In genomic region chr20:49572857-49573256, GRCh38 we compare ENCODE assay signal across 14 cellular contexts. TPM values are rescaled to one million over a fixed set of nuclear protein-coding genes. Genes with fewer than 3 reads are reported as not detected.
A peak's percentile ranks its signal among the peaks of the same experiment; 100 is the strongest.
DNase-seq lines count a peak whose midpoint lies in the region; ATAC-seq, FAIRE-seq and TF ChIP-seq lines count a peak whose summit lies in the region.
"Had no signal": no experiment of that assay in that cellular context is flagged by ENCODE, and none has a peak within 500 bp of the region (broad histone marks: within the 10 kb centered on the region; RNA-seq: fewer than 3 reads in every experiment).

No MANE protein-coding gene starts in this region.

- no peaks in the 10 kb centered on the region for H3K9me2 ChIP-seq in GM23338 (ENCODE audit: insufficient read depth)
- H3K9me2 ChIP-seq: SK-N-SH had no signal

- H3K36me3 Mint-ChIP-seq in CD14-positive monocyte (no peaks in the 10 kb centered on the region), GM23338 (ENCODE audit: low read depth) (no peaks in the 10 kb centered on the region)
- H3K36me3 Mint-ChIP-seq in activated T-helper 2 cell treated with anti-CD3 and anti-CD28 coated beads, Interferon-gamma antibody, Interleukin-2, Interleukin-4, amounts not matched to agents 10 μg/mL and 5 μg/mL and 100 μg/mL, durations not matched to agents 14 hours and 24 hours and 36 hours (ENCODE audit: low read depth) = peaks cover 19% of the 10 kb centered on the region

- H3K27ac ChIP-seq in GM23338 (ENCODE audit: low read depth) (no peak overlapping the region), muscle layer of duodenum (ENCODE audit: low read length) (peak overlapping the region; percentile 46)
- H3K27ac ChIP-seq: colonic mucosa had no signal

- no peaks in the 10 kb centered on the region for H3K36me3 ChIP-seq in GM23338 (ENCODE audit: insufficient read depth)
- no peaks in the 10 kb centered on the region for H3K36me3 ChIP-seq in muscle layer of duodenum (ENCODE audit: control insufficient read depth in 1 of 2, insufficient read depth in 2 of 2, low read length in 2 of 2)
- H3K36me3 ChIP-seq: colonic mucosa had no signal

- no peaks in the 10 kb centered on the region for H4K20me1 ChIP-seq in GM23338 (replicated peaks; ENCODE audit: insufficient read depth)

- H3K9me3 Mint-ChIP-seq in CD14-positive monocyte = peaks cover 5 to 24% (median 9%) of the 10 kb centered on the region in 7 donors
- no peaks in the 10 kb centered on the region for H3K9me3 Mint-ChIP-seq in GM23338
- H3K9me3 Mint-ChIP-seq in activated T-helper 2 cell treated with anti-CD3 and anti-CD28 coated beads, Interferon-gamma antibody, Interleukin-2, Interleukin-4, amounts not matched to agents 10 μg/mL and 5 μg/mL and 100 μg/mL, durations not matched to agents 14 hours and 24 hours and 36 hours = peaks cover 9% of the 10 kb centered on the region

- peak overlapping the region; percentile 24; the same call in 1 of the 2 replicates for H3K4me2 ChIP-seq in GM23338
- H3K4me2 ChIP-seq: SK-N-SH had no signal

- H3K4me3 Mint-ChIP-seq in CD14-positive monocyte = peak overlapping the region; percentile 12 to 28
- no peak overlapping the region for H3K4me3 Mint-ChIP-seq in GM23338
- peak overlapping the region; percentile 40 for H3K4me3 Mint-ChIP-seq in activated T-helper 2 cell treated with anti-CD3 and anti-CD28 coated beads, Interferon-gamma antibody, Interleukin-2, Interleukin-4, amounts not matched to agents 10 μg/mL and 5 μg/mL and 100 μg/mL, durations not matched to agents 14 hours and 24 hours and 36 hours (ENCODE audit: low read depth)

- peak; percentile 38 for ATAC-seq in GM23338
- ATAC-seq: activated CD4-positive, CD25-positive, alpha-beta regulatory T cell treated with anti-CD3 and anti-CD28 coated beads, Interleukin-2, amount 50 U/mL, for 24 hours; mucosa of descending colon had no signal

- DNase-seq in CD14-positive monocyte (ENCODE audit: low spot score) (peak; percentile 4), GM23338 (ENCODE audit: low spot score) (peak; percentile 68), NCI-H187 (lab: John Stamatoyannopoulos, UW) (no peak), GM12892 (ENCODE audit: insufficient read length) (no peak), A172 (ENCODE audit: low spot score) (no peak)
- DNase-seq in activated T-helper 2 cell treated with anti-CD3 and anti-CD28 coated beads, Interferon-gamma antibody, Interleukin-2, Interleukin-4, amounts not matched to agents 10 μg/mL and 5 μg/mL and 100 μg/mL, durations not matched to agents 14 hours and 24 hours and 36 hours (ENCODE audit: low spot score) = no peak
- DNase-seq: colonic mucosa; mucosa of descending colon; NCI-H1417; NCI-H774; SK-N-SH; stimulated activated CD4-positive, alpha-beta T cell treated with anti-CD3 and anti-CD28 coated beads, Interleukin-4, amount 100 ng/mL, for 24 hours had no signal

- no peaks in the 10 kb centered on the region for H3K27me3 ChIP-seq in GM23338 (ENCODE audit: insufficient read depth)
- peaks cover 6% of the 10 kb centered on the region for H3K27me3 ChIP-seq in muscle layer of duodenum (ENCODE audit: low read depth, low read length)

- no peak for FAIRE-seq in GM12892 (lab: Jason Lieb, UNC)

- H3K4me3 ChIP-seq in GM23338 (no peak overlapping the region), muscle layer of duodenum (ENCODE audit: low read depth in 1 of 2, low read length in 2 of 2) (no peak overlapping the region)
- H3K4me3 ChIP-seq: colonic mucosa, mucosa of descending colon had no signal

- H3F3A ChIP-seq in GM23338 (replicated peaks; ENCODE audit: low read depth) = 0 out of 2 replicates have a peak, but pooled peaks cover 8% of the 10 kb centered on the region

- peaks cover 34 to 50% (median 46%) of the 10 kb centered on the region in 3 donors for H3K27me3 Mint-ChIP-seq in CD14-positive monocyte (ENCODE audit: low read depth in 3 of 3)
- peaks cover 16% of the 10 kb centered on the region for H3K27me3 Mint-ChIP-seq in GM23338 (ENCODE audit: insufficient read depth, low read depth, poor library complexity)
- peaks cover 4% of the 10 kb centered on the region for H3K27me3 Mint-ChIP-seq in activated T-helper 2 cell treated with anti-CD3 and anti-CD28 coated beads, Interferon-gamma antibody, Interleukin-2, Interleukin-4, amounts not matched to agents 10 μg/mL and 5 μg/mL and 100 μg/mL, durations not matched to agents 14 hours and 24 hours and 36 hours (ENCODE audit: low read depth)

- H3K4me1 ChIP-seq in GM23338 (ENCODE audit: insufficient read depth) = peaks cover 29% of the 10 kb centered on the region
- H3K4me1 ChIP-seq in muscle layer of duodenum (ENCODE audit: control insufficient read depth in 1 of 2, insufficient read depth in 2 of 2, low read length in 2 of 2) = peaks cover 0 to 18% of the 10 kb centered on the region in 2 donors
- H3K4me1 ChIP-seq: colonic mucosa had no signal

- H3K9me3 ChIP-seq in muscle layer of duodenum (ENCODE audit: control insufficient read depth in 1 of 2, low read length in 2 of 2) = no peaks in the 10 kb centered on the region
- H3K9me3 ChIP-seq: colonic mucosa, mucosa of descending colon, SK-N-SH had no signal

- TF ChIP-seq POLR2A in GM12892 (IDR thresholded peaks at IDR 0.05; ENCODE audit: low read depth, low read length) = no peak

- H3K79me2 ChIP-seq in GM23338 (replicated peaks; ENCODE audit: insufficient read depth) = no peaks in the 10 kb centered on the region

- H2AFZ ChIP-seq in GM23338 = peak overlapping the region; percentile 53

- H3K4me1 Mint-ChIP-seq in CD14-positive monocyte = peaks cover 8% of the 10 kb centered on the region
- peaks cover 35% of the 10 kb centered on the region for H3K4me1 Mint-ChIP-seq in GM23338
- peaks cover 47% of the 10 kb centered on the region for H3K4me1 Mint-ChIP-seq in activated T-helper 2 cell treated with anti-CD3 and anti-CD28 coated beads, Interferon-gamma antibody, Interleukin-2, Interleukin-4, amounts not matched to agents 10 μg/mL and 5 μg/mL and 100 μg/mL, durations not matched to agents 14 hours and 24 hours and 36 hours (ENCODE audit: low read depth)

- H3K27ac Mint-ChIP-seq in CD14-positive monocyte = peak overlapping the region in 1 of 7 donors; percentile 74
- H3K27ac Mint-ChIP-seq in GM23338 = 0 out of 2 replicates have a peak overlapping the region, but pooled peaks have one; percentile 22
- peak overlapping the region; percentile 78 for H3K27ac Mint-ChIP-seq in activated T-helper 2 cell treated with anti-CD3 and anti-CD28 coated beads, Interferon-gamma antibody, Interleukin-2, Interleukin-4, amounts not matched to agents 10 μg/mL and 5 μg/mL and 100 μg/mL, durations not matched to agents 14 hours and 24 hours and 36 hours

- intact Hi-C loops in CD14-positive monocyte (cut with micrococcal nuclease) = no loop called here
- intact Hi-C loops in activated T-helper 2 cell treated with anti-CD3 and anti-CD28 coated beads, Interferon-gamma antibody, Interleukin-2, Interleukin-4, amounts not matched to agents 10 μg/mL and 5 μg/mL and 100 μg/mL, durations not matched to agents 14 hours and 24 hours and 36 hours (cut with micrococcal nuclease) = no loop called here

- TF ChIP-seq CTCF in CD14-positive monocyte (IDR thresholded peaks at IDR 0.05) (no peak), GM23338 (conservative IDR thresholded peaks at IDR 0.05; ENCODE audit: low read depth in 2 of 2) (no peak)

TF ChIP-seq in GM23338, 12 proteins besides CTCF, POLR2A, EP300 and RAD21:
- no peak for TF ChIP-seq JUNB (IDR thresholded peaks at IDR 0.05; ENCODE audit: unreplicated experiment)

RNA-seq across cellular contexts. Expression of gene PTGIS, which starts 4.9 kb away (rescaled TPM):
- polyA plus RNA-seq in CD14-positive monocyte = not detected
- total RNA-seq in GM23338 (2014; rRNA removed; shearing (Covaris generic)) = 28.7 and 29.0 TPM in 2 replicates
- 6.6 and 7.5 TPM in 2 replicates for polyA plus RNA-seq in GM23338 (2016; fragmentation: Nextera tagmentation; extraction: Ambion mirVana)
- total RNA-seq in activated T-helper 2 cell treated with anti-CD3 and anti-CD28 coated beads, Interferon-gamma antibody, Interleukin-2, Interleukin-4, amounts not matched to agents 10 μg/mL and 5 μg/mL and 100 μg/mL, durations not matched to agents 14 hours and 24 hours and 36 hours = 31.0 and 31.3 TPM in 2 replicates
- not detected for polyA plus RNA-seq in GM12892 (2012; ENCODE audit: missing spikeins)
- 0.07 and 0.14 TPM in 2 replicates for total RNA-seq in A172 (2014; rRNA removed; shearing (Covaris generic))

Comparison
In these comparisons a context has a peak if more than half of its experiments do, and no peak if none do; other contexts are left out.
1. DNase-seq: peak in CD14-positive monocyte (single experiment) and GM23338 (single experiment); none in activated T-helper 2 cell treated with anti-CD3 and anti-CD28 coated beads, Interferon-gamma antibody, Interleukin-2, Interleukin-4, amounts not matched to agents 10 μg/mL and 5 μg/mL and 100 μg/mL, durations not matched to agents 14 hours and 24 hours and 36 hours (single experiment), NCI-H187 (0 of 2), GM12892 (single experiment) and A172 (single experiment).
2. RNA of gene PTGIS, which starts 4.9 kb away (total RNA-seq): 31.0 to 31.3 TPM in activated T-helper 2 cell treated with anti-CD3 and anti-CD28 coated beads, Interferon-gamma antibody, Interleukin-2, Interleukin-4, amounts not matched to agents 10 μg/mL and 5 μg/mL and 100 μg/mL, durations not matched to agents 14 hours and 24 hours and 36 hours and 28.7 to 29.0 TPM in GM23338; 0.07 to 0.14 TPM in A172; every median in the first group is over 10 times any median in the second.